18 cellular contexts compared by ENCODE assay signal in the genomic region with DNA sequence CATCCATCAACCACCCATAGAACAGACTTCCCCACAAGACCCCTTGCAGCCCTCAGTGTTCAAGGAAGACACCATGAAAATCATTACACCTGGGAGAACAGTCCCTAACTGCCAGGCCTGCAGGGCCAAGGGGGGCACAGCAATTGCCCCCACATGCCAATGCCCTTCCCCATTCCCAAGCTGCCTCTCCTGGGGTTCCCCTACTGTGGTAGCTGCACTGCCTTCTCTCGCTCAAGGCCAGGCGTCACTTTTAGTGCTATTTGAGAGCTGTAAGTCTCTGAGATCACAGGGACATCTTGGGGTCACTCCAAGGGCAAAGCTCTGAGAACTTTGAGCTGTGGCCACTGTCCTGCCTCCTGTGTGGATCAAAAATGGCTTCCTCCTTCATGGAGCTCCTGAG. TPM values are rescaled to one million over a fixed set of nuclear protein-coding genes. Genes with fewer than 3 reads are reported as not detected.
DNase-seq lines count a peak whose midpoint lies in the region; ATAC-seq and TF ChIP-seq lines count a peak whose summit lies in the region.
"Had no signal": no experiment of that assay in that cellular context is flagged by ENCODE, and none has a peak within 500 bp of the region (broad histone marks: within the 10 kb centered on the region; RNA-seq: fewer than 3 reads in every experiment).

No MANE protein-coding gene starts in this region.

- no peak overlapping the region for H3K27ac ChIP-seq in upper lobe of right lung

- peaks cover 25% of the 10 kb centered on the region for H3K27me3 Mint-ChIP-seq in glutamatergic neuron (ENCODE audit: unreplicated experiment)

- H3K36me3 ChIP-seq in upper lobe of right lung, result no peaks in the 10 kb centered on the region

- TF ChIP-seq CTCF in glutamatergic neuron (IDR thresholded peaks at IDR 0.05; ENCODE audit: partially characterized antibody, unreplicated experiment) (no peak), upper lobe of right lung (IDR thresholded peaks at IDR 0.05) (no peak)

- no peak overlapping the region for H3K4me3 Mint-ChIP-seq in glutamatergic neuron (ENCODE audit: unreplicated experiment)
- H3K4me3 Mint-ChIP-seq: CD4-positive, alpha-beta T cell; GM23338 had no signal

- no peaks in the 10 kb centered on the region for H3K9me3 ChIP-seq in upper lobe of right lung

- no peak overlapping the region for H3K27ac Mint-ChIP-seq in glutamatergic neuron (ENCODE audit: unreplicated experiment)
- H3K27ac Mint-ChIP-seq: CD4-positive, alpha-beta T cell; GM23338 had no signal

- ATAC-seq in Right ventricle myocardium inferior (no peak), left cardiac atrium (no peak), sciatic nerve (no peak), upper lobe of right lung (no peak)
- ATAC-seq: GM23338 had no signal

- H3K4me1 ChIP-seq in upper lobe of right lung, result peaks cover 4% of the 10 kb centered on the region

- no peak overlapping the region for H3K4me3 ChIP-seq in upper lobe of right lung
- H3K4me3 ChIP-seq: GM23338 had no signal

- peaks cover 12% of the 10 kb centered on the region for H3K36me3 Mint-ChIP-seq in glutamatergic neuron (ENCODE audit: unreplicated experiment)

- H3K4me1 Mint-ChIP-seq in glutamatergic neuron (ENCODE audit: low read depth, unreplicated experiment), result no peaks in the 10 kb centered on the region

- peak; percentile 27 for DNase-seq in Right ventricle myocardium inferior (ENCODE audit: missing footprints)
- no peak for DNase-seq in left cardiac atrium
- DNase-seq in glutamatergic neuron, result peak; percentile 1
- DNase-seq in sciatic nerve (ENCODE audit: low spot score), result peak; percentile 28
- peak; percentile 41 for DNase-seq in upper lobe of right lung
- DNase-seq in activated CD8-positive, alpha-beta memory T cell treated with anti-CD3 and anti-CD28 coated beads, Interleukin-2, amount 50 U/mL, for 48 hours, result no peak
- DNase-seq in middle frontal gyrus (ENCODE audit: extremely low spot score, low spot score), result no peak
- DNase-seq in NCI-H128 (lab: John Stamatoyannopoulos, UW; ENCODE audit: unreplicated experiment), result no peak
- DNase-seq: ACHN; C1 segment of cervical spinal cord; Calu3; CD4-positive, alpha-beta T cell; DMS79 treated with DMSO at 0.1 percent for 48 hours; EL; H7 had no signal

- H3K27me3 ChIP-seq in upper lobe of right lung, result peaks cover 6% of the 10 kb centered on the region

- H3K9me3 Mint-ChIP-seq in glutamatergic neuron (ENCODE audit: unreplicated experiment), result peaks cover 5% of the 10 kb centered on the region
- H3K9me3 Mint-ChIP-seq: CD4-positive, alpha-beta T cell; GM23338 had no signal

- intact Hi-C loops in Right ventricle myocardium inferior (cut with DNase I), result loop anchor here (2.0 kb wide), 1 partner anchor 69 kb away; no protein-coding TSS in a partner anchor
- intact Hi-C loops in left cardiac atrium (cut with DNase I), result loop anchor here (2.0 to 10.0 kb wide), 2 partner anchors 69 to 331 kb away; partner anchors contain the start of gene ABHD12 (in 1 of the 2)
- intact Hi-C loops in sciatic nerve (cut with DNase I), result loop anchor here (5.0 kb wide), 1 partner anchor 67 kb away; no protein-coding TSS in a partner anchor
- intact Hi-C loops in upper lobe of right lung (cut with DNase I), result loop anchor here (5.0 to 10.0 kb wide), 2 partner anchors 67 to 341 kb away; partner anchors contain the start of gene GINS1

RNA-seq across cellular contexts. Expression of gene ACSS1, which starts 6.0 kb away (rescaled TPM):
- total RNA-seq in Right ventricle myocardium inferior (135 TPM), left cardiac atrium (10 to 100 TPM; 27.9 to 55.0 TPM), glutamatergic neuron (ENCODE audit: unreplicated experiment) (not detected), sciatic nerve (27.4 TPM), upper lobe of right lung (37.2 TPM)
- total RNA-seq: H7 had no signal

RNA-seq across cellular contexts. Expression of gene VSX1, which starts 18.0 kb away (rescaled TPM):
- total RNA-seq in Right ventricle myocardium inferior (0.14 TPM), left cardiac atrium (under 1 TPM in 1 of 2 donors, not detected in 1; 0.38 TPM), glutamatergic neuron (ENCODE audit: unreplicated experiment) (not detected), sciatic nerve (not detected), upper lobe of right lung (not detected)
- total RNA-seq: A172; Calu3; CD4-positive, alpha-beta T cell; H7; HT-29 had no signal

Comparison
In these comparisons a context has a peak if more than half of its experiments do, and no peak if none do; other contexts are left out.
1. DNase-seq: peak in Right ventricle myocardium inferior (single experiment), glutamatergic neuron (single experiment), sciatic nerve (single experiment) and upper lobe of right lung (single experiment); none in left cardiac atrium (single experiment), activated CD8-positive, alpha-beta memory T cell treated with anti-CD3 and anti-CD28 coated beads, Interleukin-2, amount 50 U/mL, for 48 hours (single experiment), middle frontal gyrus (single experiment) and NCI-H128 (single experiment).
2. RNA of gene ACSS1, which starts 6.0 kb away (total RNA-seq): 135 TPM in Right ventricle myocardium inferior (single experiment), 27.9 to 55.0 TPM in left cardiac atrium, 37.2 TPM in upper lobe of right lung (single experiment) and 27.4 TPM in sciatic nerve (single experiment); not detected in glutamatergic neuron (single experiment); every median in the first group is over 10 times any median in the second.